ENCODE assay signal across 8 cellular contexts in the genomic region with DNA sequence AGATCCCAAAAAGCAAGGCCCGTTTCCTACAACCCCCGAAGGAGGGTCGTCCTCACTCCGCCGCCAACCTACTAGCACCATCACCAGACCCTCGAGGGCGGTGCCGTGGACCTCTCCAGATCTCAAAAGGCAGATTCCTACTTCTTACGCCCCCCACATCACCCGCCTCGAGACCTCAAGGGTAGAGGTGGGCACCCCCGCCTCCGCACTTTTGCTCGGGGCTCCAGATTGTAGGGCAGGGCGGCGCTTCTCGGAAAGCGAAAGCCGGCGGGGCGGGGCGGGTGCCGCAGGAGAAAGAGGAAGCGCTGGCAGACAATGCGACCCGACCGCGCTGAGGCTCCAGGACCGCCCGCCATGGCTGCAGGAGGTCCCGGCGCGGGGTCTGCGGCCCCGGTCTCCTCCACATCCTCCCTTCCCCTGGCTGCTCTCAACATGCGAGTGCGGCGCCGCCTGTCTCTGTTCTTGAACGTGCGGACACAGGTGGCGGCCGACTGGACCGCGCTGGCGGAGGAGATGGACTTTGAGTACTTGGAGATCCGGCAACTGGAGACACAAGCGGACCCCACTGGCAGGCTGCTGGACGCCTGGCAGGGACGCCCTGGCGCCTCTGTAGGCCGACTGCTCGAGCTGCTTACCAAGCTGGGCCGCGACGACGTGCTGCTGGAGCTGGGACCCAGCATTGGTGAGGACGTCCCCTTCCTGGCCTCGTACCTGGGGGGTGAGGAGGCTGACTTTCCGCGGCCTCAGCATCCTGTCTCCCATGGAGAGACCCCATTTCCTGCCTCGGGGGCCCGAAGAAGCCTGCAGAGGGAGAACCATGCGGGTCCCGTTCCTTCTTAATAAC. TPM values are rescaled to one million over a fixed set of nuclear protein-coding genes. Genes with fewer than 3 reads are reported as not detected.
DNase-seq lines count a peak whose midpoint lies in the region; ATAC-seq and TF ChIP-seq lines count a peak whose summit lies in the region.

TSS of gene MYD88 (plus strand) at position 315 of the 844 bp plus-strand sequence. CDS start at position 355, 40 bp downstream.

- no peaks in the 10 kb centered on the region for H3K27me3 ChIP-seq in left lung

- peak; percentile 44 for ATAC-seq in HG02610 (IDR thresholded peaks at IDR 0.05; ENCODE audit: unreplicated experiment)
- ATAC-seq in left lung = peak; percentile 57

- peak; percentile 87 for DNase-seq in GM13976 (ENCODE audit: low spot score)
- peak; percentile 22 for DNase-seq in NCI-H510A treated with DMSO at 0.1 percent for 48 hours (lab: John Stamatoyannopoulos, UW)
- DNase-seq in activated CD4-positive, alpha-beta T cell treated with anti-CD3 and anti-CD28 coated beads, Interleukin-2, amount 50 U/mL, for 1 hour = peak; percentile 81
- DNase-seq in dedifferentiated amniotic fluid mesenchymal stem cell (ENCODE audit: extremely low spot score) = peak; percentile 33
- DNase-seq in left lung = peak; percentile 90 to 99
- peak; percentile 72 to 79 for DNase-seq in stimulated activated CD4-positive, alpha-beta T cell treated with anti-CD3 and anti-CD28 coated beads, Interleukin-2, amount 100 ng/mL, for 48 hours
- no peak for DNase-seq in H4 (ENCODE audit: low spot score)

- H3K27ac ChIP-seq in left lung = peak within 1 kb of the TSS; percentile 96 to 98

- no peaks in the 10 kb centered on the region for H3K9me3 ChIP-seq in left lung

- intact Hi-C loops in left lung (cut with DNase I) = loop anchor here in 1 of 2 donors (10.0 kb wide), 1 partner anchor 86 kb away; no protein-coding TSS in a partner anchor

- in situ Hi-C loops in GM13976 (cut with MboI; ENCODE audit: low sequenced_read_pairs, unreplicated experiment) = loop anchor here (25.0 kb wide), 1 partner anchor 349 kb away; the partner anchor contains the start of gene EXOG

- peak within 1 kb of the TSS; percentile 89 to 97 for H3K4me3 ChIP-seq in left lung

- peaks cover 34 to 60% of the 10 kb centered on the region in 2 donors for H3K4me1 ChIP-seq in left lung

- TF ChIP-seq CTCF in GM13976 (IDR thresholded peaks at IDR 0.05; ENCODE audit: borderline replicate concordance, control extremely low read depth, extremely low read depth, insufficient read depth, missing control alignments) (no peak), left lung (IDR thresholded peaks at IDR 0.05) (no peak)

- peaks cover 0 to 35% of the 10 kb centered on the region in 2 donors for H3K36me3 ChIP-seq in left lung

RNA-seq across cellular contexts. Expression of gene MYD88, which starts in this region (rescaled TPM):
- 10 to 100 TPM; 51.5 to 97.4 TPM for total RNA-seq in left lung
- 3.8 and 15.2 TPM in 2 replicates for total RNA-seq in H4 (2014; rRNA removed; shearing (Covaris generic))
